1 cellular context compared by ENCODE assay signal in the genomic region with DNA sequence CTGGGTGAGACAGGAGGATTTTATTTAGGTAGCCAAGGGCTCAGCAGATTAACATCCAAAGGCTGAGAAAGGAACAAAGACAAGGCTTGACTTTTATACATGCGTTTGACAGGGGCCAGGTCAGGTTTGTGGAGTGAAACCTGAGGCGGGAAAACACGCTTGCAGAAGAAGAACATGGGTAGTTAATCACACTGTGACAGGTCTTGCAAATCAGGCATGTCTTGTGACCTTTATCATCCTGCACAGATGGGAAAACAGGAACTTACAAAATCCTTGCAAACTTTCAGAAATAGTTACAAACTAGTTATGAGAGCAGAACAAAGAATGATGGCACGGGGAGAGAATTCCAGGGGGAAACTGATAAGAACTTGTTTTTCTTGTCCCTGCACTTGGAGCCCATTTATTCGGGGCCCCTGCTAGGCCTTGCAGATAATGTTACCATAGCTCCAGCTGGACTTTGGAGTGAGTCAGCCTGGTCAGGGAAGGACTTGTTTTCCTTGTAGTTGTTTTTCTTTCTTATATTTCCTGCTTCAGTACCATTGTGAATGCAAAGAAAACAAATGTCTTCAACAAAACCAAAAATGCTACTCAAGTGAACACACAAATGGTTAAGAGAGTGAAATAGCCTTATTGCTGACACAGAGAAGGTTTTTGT.
TF ChIP-seq lines count a peak whose summit lies in the region.

No MANE protein-coding gene starts in this region.

TF ChIP-seq in K562, 482 proteins besides CTCF, POLR2A, EP300 and RAD21 (continued from another document and continues in another):
- TF ChIP-seq, protein P1, sequence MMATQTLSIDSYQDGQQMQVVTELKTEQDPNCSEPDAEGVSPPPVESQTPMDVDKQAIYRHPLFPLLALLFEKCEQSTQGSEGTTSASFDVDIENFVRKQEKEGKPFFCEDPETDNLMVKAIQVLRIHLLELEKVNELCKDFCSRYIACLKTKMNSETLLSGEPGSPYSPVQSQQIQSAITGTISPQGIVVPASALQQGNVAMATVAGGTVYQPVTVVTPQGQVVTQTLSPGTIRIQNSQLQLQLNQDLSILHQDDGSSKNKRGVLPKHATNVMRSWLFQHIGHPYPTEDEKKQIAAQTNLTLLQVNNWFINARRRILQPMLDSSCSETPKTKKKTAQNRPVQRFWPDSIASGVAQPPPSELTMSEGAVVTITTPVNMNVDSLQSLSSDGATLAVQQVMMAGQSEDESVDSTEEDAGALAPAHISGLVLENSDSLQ (IDR thresholded peaks at IDR 0.05) = peak; percentile 91
- no peak for TF ChIP-seq ZBTB33 (CRISPR knock-in tag; IDR thresholded peaks at IDR 0.05)
- TF ChIP-seq KDM1A (IDR thresholded peaks at IDR 0.05) = peak; percentile 87 to 90
- no peak for TF ChIP-seq E2F3 (CRISPR knock-in tag; IDR thresholded peaks at IDR 0.05)
- no peak for TF ChIP-seq NONO (IDR thresholded peaks at IDR 0.05; ENCODE audit: low read depth in 2 of 2, low read length in 1 of 2)
- no peak for TF ChIP-seq MEF2A (IDR thresholded peaks at IDR 0.05; ENCODE audit: control insufficient read depth, low read depth, low read length)
- no peak for TF ChIP-seq ZSCAN29 (IDR thresholded peaks at IDR 0.05)
- no peak for TF ChIP-seq BRCA1 (IDR thresholded peaks at IDR 0.05)
- no peak for TF ChIP-seq BRCA1 (CRISPR knock-in tag; IDR thresholded peaks at IDR 0.05)
- TF ChIP-seq, protein P2, sequence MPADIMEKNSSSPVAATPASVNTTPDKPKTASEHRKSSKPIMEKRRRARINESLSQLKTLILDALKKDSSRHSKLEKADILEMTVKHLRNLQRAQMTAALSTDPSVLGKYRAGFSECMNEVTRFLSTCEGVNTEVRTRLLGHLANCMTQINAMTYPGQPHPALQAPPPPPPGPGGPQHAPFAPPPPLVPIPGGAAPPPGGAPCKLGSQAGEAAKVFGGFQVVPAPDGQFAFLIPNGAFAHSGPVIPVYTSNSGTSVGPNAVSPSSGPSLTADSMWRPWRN (IDR thresholded peaks at IDR 0.05; ENCODE audit: low read depth) = 0 out of 2 replicates have a peak, but pooled peaks have one; percentile 18
- peak; percentile 46; the same call in 1 of the 2 replicates for TF ChIP-seq MEF2D (tag; conservative IDR thresholded peaks at IDR 0.05; ENCODE audit: low read depth)
- no peak for TF ChIP-seq ZNF79 (CRISPR knock-in tag; IDR thresholded peaks at IDR 0.05; ENCODE audit: low read depth)
- no peak for TF ChIP-seq MCM7 (IDR thresholded peaks at IDR 0.05)
- 0 out of 4 replicates have a peak, but pooled peaks of 1 of the 2 experiments have one; percentile 18 for TF ChIP-seq FOXK2 (conservative IDR thresholded peaks at IDR 0.05 in 1 of 2, IDR thresholded peaks at IDR 0.05 in 1 of 2; ENCODE audit: low read depth in 2 of 2)
- peak; percentile 43 to 90; a peak in 2 of 4 replicates for TF ChIP-seq RCOR1 (IDR thresholded peaks at IDR 0.05; ENCODE audit: borderline replicate concordance in 1 of 2, low read depth in 2 of 2, low read length in 2 of 2)
- no peak for TF ChIP-seq RBM22 (IDR thresholded peaks at IDR 0.05; ENCODE audit: low read depth, low read length, poor library complexity, severe bottlenecking)
- no peak for TF ChIP-seq SPI1 (IDR thresholded peaks at IDR 0.05; ENCODE audit: borderline replicate concordance, low read depth, low read length)
- TF ChIP-seq TBP (optimal IDR thresholded peaks at IDR 0.05; ENCODE audit: low read depth, low read length) = no peak
- TF ChIP-seq ZNF184 (CRISPR knock-in tag; IDR thresholded peaks at IDR 0.05) = no peak
- no peak for TF ChIP-seq HINFP (tag; conservative IDR thresholded peaks at IDR 0.05; ENCODE audit: low read depth)
- TF ChIP-seq ZBTB7A (IDR thresholded peaks at IDR 0.05; ENCODE audit: borderline replicate concordance, control insufficient read depth, low read depth, low read length) = no peak
- TF ChIP-seq KAT2B (IDR thresholded peaks at IDR 0.05; ENCODE audit: low read depth, low read length) = no peak
- TF ChIP-seq ETV5 (CRISPR knock-in tag; IDR thresholded peaks at IDR 0.05; ENCODE audit: low read depth) = no peak
- TF ChIP-seq ZKSCAN3 (CRISPR knock-in tag; IDR thresholded peaks at IDR 0.05) = no peak
- no peak for TF ChIP-seq THAP7 (CRISPR knock-in tag; IDR thresholded peaks at IDR 0.05)
- TF ChIP-seq ZC3H4 (CRISPR knock-in tag; IDR thresholded peaks at IDR 0.05; ENCODE audit: borderline replicate concordance) = no peak
- no peak for TF ChIP-seq ZNF232 (CRISPR knock-in tag; IDR thresholded peaks at IDR 0.05)
- no peak for TF ChIP-seq ZBTB2 (IDR thresholded peaks at IDR 0.05)
- TF ChIP-seq XRCC3 (IDR thresholded peaks at IDR 0.05) = no peak
- TF ChIP-seq MAFK (IDR thresholded peaks at IDR 0.05; ENCODE audit: low read length) = no peak
- no peak for TF ChIP-seq SP1 (CRISPR knock-in tag; IDR thresholded peaks at IDR 0.05)
- TF ChIP-seq ZNF41 (CRISPR knock-in tag; conservative IDR thresholded peaks at IDR 0.05) = no peak
- no peak for TF ChIP-seq MLX (CRISPR knock-in tag; conservative IDR thresholded peaks at IDR 0.05)
- TF ChIP-seq NFYB (IDR thresholded peaks at IDR 0.05; ENCODE audit: extremely low read depth, insufficient read length) = no peak
- TF ChIP-seq, protein P3, sequence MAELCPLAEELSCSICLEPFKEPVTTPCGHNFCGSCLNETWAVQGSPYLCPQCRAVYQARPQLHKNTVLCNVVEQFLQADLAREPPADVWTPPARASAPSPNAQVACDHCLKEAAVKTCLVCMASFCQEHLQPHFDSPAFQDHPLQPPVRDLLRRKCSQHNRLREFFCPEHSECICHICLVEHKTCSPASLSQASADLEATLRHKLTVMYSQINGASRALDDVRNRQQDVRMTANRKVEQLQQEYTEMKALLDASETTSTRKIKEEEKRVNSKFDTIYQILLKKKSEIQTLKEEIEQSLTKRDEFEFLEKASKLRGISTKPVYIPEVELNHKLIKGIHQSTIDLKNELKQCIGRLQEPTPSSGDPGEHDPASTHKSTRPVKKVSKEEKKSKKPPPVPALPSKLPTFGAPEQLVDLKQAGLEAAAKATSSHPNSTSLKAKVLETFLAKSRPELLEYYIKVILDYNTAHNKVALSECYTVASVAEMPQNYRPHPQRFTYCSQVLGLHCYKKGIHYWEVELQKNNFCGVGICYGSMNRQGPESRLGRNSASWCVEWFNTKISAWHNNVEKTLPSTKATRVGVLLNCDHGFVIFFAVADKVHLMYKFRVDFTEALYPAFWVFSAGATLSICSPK (IDR thresholded peaks at IDR 0.05; ENCODE audit: borderline replicate concordance) = no peak
- TF ChIP-seq RAD51 (IDR thresholded peaks at IDR 0.05; ENCODE audit: borderline replicate concordance, low read depth) = no peak
- TF ChIP-seq MXI1 (IDR thresholded peaks at IDR 0.05; ENCODE audit: low read depth, low read length) = no peak
- no peak for TF ChIP-seq HMGXB4 (CRISPR knock-in tag; IDR thresholded peaks at IDR 0.05)
- TF ChIP-seq CGGBP1 (CRISPR knock-in tag; IDR thresholded peaks at IDR 0.05) = no peak
- TF ChIP-seq GTF2E2 (tag; IDR thresholded peaks at IDR 0.05) = no peak
- TF ChIP-seq EGR1 (conservative IDR thresholded peaks at IDR 0.05) = no peak
- TF ChIP-seq MED1 (CRISPR knock-in tag; IDR thresholded peaks at IDR 0.05; ENCODE audit: borderline replicate concordance) = no peak
- TF ChIP-seq ZEB2 (IDR thresholded peaks at IDR 0.05) = no peak
- no peak for TF ChIP-seq HDAC8 (tag; IDR thresholded peaks at IDR 0.05)
- TF ChIP-seq SMC3 (conservative IDR thresholded peaks at IDR 0.05; ENCODE audit: insufficient read depth, low read depth, low read length) = no peak
- TF ChIP-seq SMARCE1 (IDR thresholded peaks at IDR 0.05) = peak; percentile 77
- TF ChIP-seq, protein P4, sequence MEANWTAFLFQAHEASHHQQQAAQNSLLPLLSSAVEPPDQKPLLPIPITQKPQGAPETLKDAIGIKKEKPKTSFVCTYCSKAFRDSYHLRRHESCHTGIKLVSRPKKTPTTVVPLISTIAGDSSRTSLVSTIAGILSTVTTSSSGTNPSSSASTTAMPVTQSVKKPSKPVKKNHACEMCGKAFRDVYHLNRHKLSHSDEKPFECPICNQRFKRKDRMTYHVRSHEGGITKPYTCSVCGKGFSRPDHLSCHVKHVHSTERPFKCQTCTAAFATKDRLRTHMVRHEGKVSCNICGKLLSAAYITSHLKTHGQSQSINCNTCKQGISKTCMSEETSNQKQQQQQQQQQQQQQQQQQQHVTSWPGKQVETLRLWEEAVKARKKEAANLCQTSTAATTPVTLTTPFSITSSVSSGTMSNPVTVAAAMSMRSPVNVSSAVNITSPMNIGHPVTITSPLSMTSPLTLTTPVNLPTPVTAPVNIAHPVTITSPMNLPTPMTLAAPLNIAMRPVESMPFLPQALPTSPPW (CRISPR knock-in tag; IDR thresholded peaks at IDR 0.05) = no peak
- TF ChIP-seq ZNF507 (tag; conservative IDR thresholded peaks at IDR 0.05) = no peak
